18 cellular contexts compared by ENCODE assay signal in genomic region chr2:36706021-36706328, GRCh38. TPM values are rescaled to one million over a fixed set of nuclear protein-coding genes. Genes with fewer than 3 reads are reported as not detected.
A peak's percentile ranks its signal among the peaks of the same experiment; 100 is the strongest.
DNase-seq lines count a peak whose midpoint lies in the region; ATAC-seq and TF ChIP-seq lines count a peak whose summit lies in the region.
"Had no signal": no experiment of that assay in that cellular context is flagged by ENCODE, and none has a peak within 500 bp of the region (broad histone marks: within the 10 kb centered on the region; RNA-seq: fewer than 3 reads in every experiment).

No MANE protein-coding gene starts in this region.

- peaks cover 32% of the 10 kb centered on the region for H3K4me1 ChIP-seq in ACC112 (ENCODE audit: control insufficient read depth, insufficient read depth, low read length, unreplicated experiment)
- no peaks in the 10 kb centered on the region for H3K4me1 ChIP-seq in neural progenitor cell

- no peaks in the 10 kb centered on the region for H3F3A ChIP-seq in neural progenitor cell (ENCODE audit: low read depth)

- H3K27me3 ChIP-seq in ACC112 (ENCODE audit: insufficient read depth, low read length) = no peaks in the 10 kb centered on the region
- H3K27me3 ChIP-seq in neural progenitor cell = no peaks in the 10 kb centered on the region
- H3K27me3 ChIP-seq: brain microvascular endothelial cell had no signal

- H3K4me3 Mint-ChIP-seq in neural progenitor cell = no peak overlapping the region
- H3K4me3 Mint-ChIP-seq: activated CD8-positive, alpha-beta T cell treated with anti-CD3 and anti-CD28 coated beads, Interleukin-2, amount 10 ng/mL, durations not matched to agents 7 days and 5 days; CD8-positive, alpha-beta T cell; T-cell had no signal

- no peak for ATAC-seq in HG02840 (IDR thresholded peaks at IDR 0.05; ENCODE audit: low FRiP score, unreplicated experiment)
- ATAC-seq: activated CD8-positive, alpha-beta T cell treated with anti-CD3 and anti-CD28 coated beads, Interleukin-2, amount 10 ng/mL, durations not matched to agents 7 days and 5 days; CD8-positive, alpha-beta T cell; T-cell had no signal

- H3K9me3 ChIP-seq in neural progenitor cell (ENCODE audit: low read depth) = no peaks in the 10 kb centered on the region

- DNase-seq in MV-4-11 (lab: John Stamatoyannopoulos, UW) (peak; percentile 77), fibroblast of mammary gland (ENCODE audit: low read depth) (peak; percentile 8), neural progenitor cell (ENCODE audit: low spot score) (no peak), DMS 273 (lab: John Stamatoyannopoulos, UW; ENCODE audit: unreplicated experiment) (no peak), germinal center (ENCODE audit: low spot score) (no peak), HEK293T (ENCODE audit: extremely low spot score) (no peak)
- DNase-seq: activated CD8-positive, alpha-beta T cell treated with anti-CD3 and anti-CD28 coated beads, Interleukin-2, amount 10 ng/mL, durations not matched to agents 7 days and 5 days; brain microvascular endothelial cell; CD8-positive, alpha-beta T cell; cortex of kidney; DND-41; NCI-H146; NCI-H2227 treated with DMSO at 0.1 percent for 48 hours; T-cell had no signal

- TF ChIP-seq CTCF in fibroblast of mammary gland (conservative IDR thresholded peaks at IDR 0.05; ENCODE audit: control insufficient read depth, insufficient read depth, low read depth, low read length) = no peak
- TF ChIP-seq CTCF in neural progenitor cell (IDR thresholded peaks at IDR 0.05) = no peak

- no peak overlapping the region for H3K4me2 ChIP-seq in neural progenitor cell
- H3K4me2 ChIP-seq: smooth muscle cell had no signal

- H3K36me3 Mint-ChIP-seq in neural progenitor cell = no peaks in the 10 kb centered on the region
- H3K36me3 Mint-ChIP-seq: CD8-positive, alpha-beta T cell; T-cell had no signal

- no peak overlapping the region for H3K9ac ChIP-seq in neural progenitor cell

- H3K4me1 Mint-ChIP-seq in neural progenitor cell = peaks cover 26% of the 10 kb centered on the region
- H3K4me1 Mint-ChIP-seq: T-cell had no signal

- H3K79me2 ChIP-seq in ACC112 (ENCODE audit: control insufficient read depth, insufficient read depth, low read length, unreplicated experiment) = no peaks in the 10 kb centered on the region
- no peaks in the 10 kb centered on the region for H3K79me2 ChIP-seq in neural progenitor cell (ENCODE audit: low read depth)

- H3K27ac ChIP-seq in ACC112 (ENCODE audit: low read depth, low read length) = peak overlapping the region; percentile 75
- H3K27ac ChIP-seq in neural progenitor cell = no peak overlapping the region
- H3K27ac ChIP-seq: brain microvascular endothelial cell, RWPE1 had no signal

- CTCF ChIA-PET in HEK293T (lab: Yijun Ruan, JAX) = no interaction called here

- H2AFZ ChIP-seq in ACC112 (ENCODE audit: low read length, unreplicated experiment) = peak overlapping the region; percentile 6
- no peak overlapping the region for H2AFZ ChIP-seq in neural progenitor cell (replicated peaks)

- POLR2A ChIA-PET in HEK293T (lab: Yijun Ruan, JAX) = no interaction called here

- peak overlapping the region; percentile 28 for H3K27ac Mint-ChIP-seq in neural progenitor cell
- H3K27ac Mint-ChIP-seq: activated CD8-positive, alpha-beta T cell treated with anti-CD3 and anti-CD28 coated beads, Interleukin-2, amount 10 ng/mL, durations not matched to agents 7 days and 5 days; CD8-positive, alpha-beta T cell; T-cell had no signal

- H3K27me3 Mint-ChIP-seq in neural progenitor cell (ENCODE audit: insufficient read depth, low read depth) = peaks cover 7% of the 10 kb centered on the region

- no peaks in the 10 kb centered on the region for H4K20me1 ChIP-seq in neural progenitor cell (ENCODE audit: low read depth)

- H3K9me3 Mint-ChIP-seq in neural progenitor cell = peaks cover 8% of the 10 kb centered on the region

- H3K4me3 ChIP-seq in ACC112 (ENCODE audit: low read depth, low read length) = peak overlapping the region; percentile 50; the same call in 1 of the 2 replicates
- H3K4me3 ChIP-seq in fibroblast of mammary gland (ENCODE audit: control insufficient read depth, low read depth, low read length) = no peak overlapping the region
- no peak overlapping the region for H3K4me3 ChIP-seq in neural progenitor cell
- H3K4me3 ChIP-seq: smooth muscle cell had no signal

- H3K36me3 ChIP-seq in ACC112 (ENCODE audit: insufficient read depth, low read length) (no peaks in the 10 kb centered on the region; the same call in 1 of the 2 replicates), neural progenitor cell (no peaks in the 10 kb centered on the region)
- H3K36me3 ChIP-seq: brain microvascular endothelial cell had no signal

TF ChIP-seq in HEK293T, 16 proteins besides CTCF, POLR2A, EP300 and RAD21:
- no peak for TF ChIP-seq HDGF (IDR thresholded peaks at IDR 0.05; ENCODE audit: borderline replicate concordance)
- TF ChIP-seq SUZ12 (IDR thresholded peaks at IDR 0.05) = no peak
- no peak for TF ChIP-seq SP1 (IDR thresholded peaks at IDR 0.05)
- no peak for TF ChIP-seq FOXM1 (IDR thresholded peaks at IDR 0.05; ENCODE audit: borderline replicate concordance)
- no peak for TF ChIP-seq LEF1 (IDR thresholded peaks at IDR 0.05; ENCODE audit: borderline replicate concordance)
- TF ChIP-seq CTBP1 (IDR thresholded peaks at IDR 0.05; ENCODE audit: borderline replicate concordance) = no peak
- TF ChIP-seq TARDBP (IDR thresholded peaks at IDR 0.05) = no peak
- no peak for TF ChIP-seq BHLHE40 (IDR thresholded peaks at IDR 0.05; ENCODE audit: borderline replicate concordance)

RNA-seq across cellular contexts. Expression of gene VIT, which starts 9.5 kb away (rescaled TPM):
- not detected in 2 replicates for total RNA-seq in neural progenitor cell (ENCODE audit: low replicate concordance)
- total RNA-seq: activated CD8-positive, alpha-beta T cell treated with anti-CD3 and anti-CD28 coated beads, Interleukin-2, amount 10 ng/mL, durations not matched to agents 7 days and 5 days; CD8-positive, alpha-beta T cell had no signal

Comparison
In these comparisons a context has a peak if more than half of its experiments do, and no peak if none do; other contexts are left out.
1. DNase-seq: peak in MV-4-11 (single experiment) and fibroblast of mammary gland (single experiment); none in neural progenitor cell (single experiment), DMS 273 (single experiment), germinal center (single experiment) and HEK293T (single experiment).